In genomic region chr20:54745780-54746179, GRCh38 we compare ENCODE assay signal across 27 cellular contexts.
"Had no signal": no experiment of that assay in that cellular context is flagged by ENCODE, and none has a peak within 500 bp of the region (broad histone marks: within the 10 kb centered on the region; RNA-seq: fewer than 3 reads in every experiment).

No MANE protein-coding gene starts in this region.

- H3K4me3 ChIP-seq: coronary artery, dorsolateral prefrontal cortex, esophagus squamous epithelium, gastrocnemius medialis, heart right ventricle, left lung, lower lobe of right lung had no signal

- H3K36me3 ChIP-seq: esophagus squamous epithelium, gastrocnemius medialis, heart right ventricle, left lung, lower lobe of right lung had no signal

- DNase-seq: dermis blood vessel endothelial cell; dorsolateral prefrontal cortex; effector CD4-positive, alpha-beta T cell; effector memory CD4-positive, alpha-beta T cell; erythroblast; esophagus squamous epithelium; foreskin fibroblast; foreskin melanocyte; gastrocnemius medialis; glutamatergic neuron; head of caudate nucleus; heart right ventricle; hippocampal formation; left cardiac atrium; left lung; left ventricle myocardium superior; lower lobe of right lung; mesenchymal stem cell; midbrain; naive thymus-derived CD4-positive, alpha-beta T cell had no signal

- H3K4me1 ChIP-seq: esophagus squamous epithelium, gastrocnemius medialis, heart right ventricle, left lung, lower lobe of right lung had no signal

- H3K27me3 ChIP-seq: esophagus squamous epithelium, gastrocnemius medialis, heart right ventricle, left lung had no signal

- H3K27ac ChIP-seq: coronary artery, dorsolateral prefrontal cortex, epithelial cell of prostate, esophagus squamous epithelium, gastrocnemius medialis, heart right ventricle, left lung, lower lobe of right lung had no signal

- FAIRE-seq: colon, endometrium, islet of Langerhans, keratinocyte had no signal

- ATAC-seq: esophagus mucosa; gastrocnemius medialis; heart right ventricle; left cardiac atrium; left lung; left ventricle myocardium superior; lower lobe of right lung; naive thymus-derived CD4-positive, alpha-beta T cell had no signal

- H3K9me3 ChIP-seq: esophagus squamous epithelium, gastrocnemius medialis, left lung, lower lobe of right lung had no signal
